ENCODE assay signal across 9 cellular contexts in the genomic region with DNA sequence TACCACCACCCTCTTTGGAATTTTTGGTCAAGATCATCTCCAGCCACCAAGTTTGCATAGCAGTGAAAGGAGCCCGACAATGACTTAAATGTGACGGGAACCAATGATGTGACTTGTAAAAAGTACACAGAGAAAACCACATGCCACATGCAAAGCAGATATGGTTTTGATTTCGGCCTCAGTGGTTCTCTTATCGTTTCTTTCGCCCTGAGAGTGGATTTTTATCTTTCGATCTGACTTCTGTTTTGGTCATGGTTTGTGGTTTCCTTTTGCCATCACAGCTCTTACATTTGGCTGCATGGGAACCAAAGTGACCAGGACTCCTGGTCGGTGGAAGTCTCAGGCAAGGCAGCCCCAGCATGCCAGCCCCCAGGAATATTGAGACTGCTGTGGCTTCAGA. TPM values are rescaled to one million over a fixed set of nuclear protein-coding genes. Genes with fewer than 3 reads are reported as not detected.
DNase-seq lines count a peak whose midpoint lies in the region; ATAC-seq and TF ChIP-seq lines count a peak whose summit lies in the region.
"Had no signal": no experiment of that assay in that cellular context is flagged by ENCODE, and none has a peak within 500 bp of the region (broad histone marks: within the 10 kb centered on the region; RNA-seq: fewer than 3 reads in every experiment).

No MANE protein-coding gene starts in this region.

- H3K4me3 ChIP-seq in mammary epithelial cell (replicated peaks in 1 of 3; ENCODE audit: insufficient read depth in 1 of 3, low read depth in 2 of 3, low read length in 3 of 3) (no peak overlapping the region), transverse colon (no peak overlapping the region)

- dilution Hi-C loops in mammary epithelial cell (cut with HindIII; ENCODE audit: low sequenced_read_pairs) = no loop called here

- TF ChIP-seq EP300 in transverse colon (IDR thresholded peaks at IDR 0.05; ENCODE audit: low read depth) = no peak

- peaks cover 63% of the 10 kb centered on the region for H3K79me2 ChIP-seq in mammary epithelial cell (ENCODE audit: insufficient read depth, low read length)

- 99% methylated on average over 7 of the region's 7 CpGs for WGBS in mammary epithelial cell (ENCODE audit: low coverage, missing lambda C conversion rate)
- WGBS in transverse colon (ENCODE audit: low coverage in 1 of 2), 2 donors = 66 to 91% methylated on average over 7 of the region's 7 CpGs

- CTCF ChIA-PET in mammary epithelial cell (lab: Charles Lee; ENCODE audit: low non-redundant PET) = no interaction called here

- ATAC-seq in HG02840 (IDR thresholded peaks at IDR 0.05; ENCODE audit: low FRiP score, unreplicated experiment) = peak; percentile 91

- intact Hi-C loops in mammary epithelial cell (cut with micrococcal nuclease) (loop anchor here (10.0 kb wide), 1 partner anchor 257 kb away; no protein-coding TSS in a partner anchor), transverse colon (cut with DNase I; ENCODE audit: low total_unique reads) (no loop called here)

- no peak overlapping the region for H2AFZ ChIP-seq in mammary epithelial cell (ENCODE audit: low read depth, low read length)

- BruUV-seq in mammary epithelial cell (replicated peaks; lab: Mats Ljungman, UMichigan) = no TSS peak

- DNase-seq in NK-92 treated with Interleukin-12 subunit alpha and Interleukin-12 subunit beta, amount 100 ng/mL, for 24 hours (lab: John Stamatoyannopoulos, UW) = peak; percentile 2
- DNase-seq in NK-92 (lab: John Stamatoyannopoulos, UW; ENCODE audit: unreplicated experiment) = no peak
- DNase-seq in SK-N-DZ (ENCODE audit: low spot score) = peak; percentile 75
- peak; percentile 13 to 28 for DNase-seq in stimulated activated CD4-positive, alpha-beta T cell treated with anti-CD3 and anti-CD28 coated beads, Interleukin-2, amount 100 ng/mL, for 48 hours
- DNase-seq in mammary epithelial cell = no peak
- no peak for DNase-seq in transverse colon
- DNase-seq in dedifferentiated amniotic fluid mesenchymal stem cell (ENCODE audit: extremely low spot score) = no peak

- no peak overlapping the region for H3K4me2 ChIP-seq in mammary epithelial cell (ENCODE audit: insufficient read depth, low read depth, low read length)

- in situ Hi-C loops in mammary epithelial cell (cut with MboI; ENCODE audit: low sequenced_read_pairs in 2 of 2) = no loop called here
- in situ Hi-C loops in transverse colon (cut with MboI; ENCODE audit: low pct_ligation_motif_present in 1 of 4, low pct_unique_long_range_greater_than_20kb in 1 of 4, low sequenced_read_pairs in 3 of 4) = no loop called here

- H3K9ac ChIP-seq in mammary epithelial cell (ENCODE audit: insufficient read depth, low read length) = no peak overlapping the region

- H3K36me3 ChIP-seq in mammary epithelial cell (ENCODE audit: insufficient read depth, low read length) (peaks cover 2% of the 10 kb centered on the region), transverse colon (peaks cover 0 to 4% (median 0%) of the 10 kb centered on the region in 4 donors)

- H3K27ac ChIP-seq in mammary epithelial cell (ENCODE audit: insufficient read depth, low read depth, low read length) (no peak overlapping the region), transverse colon (no peak overlapping the region)
- H3K27ac ChIP-seq: 22Rv1 had no signal

- no peak for TF ChIP-seq CTCF in mammary epithelial cell (conservative IDR thresholded peaks at IDR 0.05 in 1 of 2, IDR thresholded peaks at IDR 0.05 in 1 of 2; ENCODE audit: extremely low read depth in 1 of 2, insufficient read depth in 1 of 2, low read depth in 1 of 2, low read length in 2 of 2)
- no peak for TF ChIP-seq CTCF in transverse colon (IDR thresholded peaks at IDR 0.05)

- H3K4me1 ChIP-seq in mammary epithelial cell (ENCODE audit: insufficient read depth, low read length) (peaks cover 13% of the 10 kb centered on the region), transverse colon (peaks cover 10 to 40% (median 12%) of the 10 kb centered on the region in 4 donors)

- H3K9me3 ChIP-seq in mammary epithelial cell (replicated peaks; ENCODE audit: insufficient read depth, low read length) = no peaks in the 10 kb centered on the region
- H3K9me3 ChIP-seq in transverse colon = no peaks in the 10 kb centered on the region

- H4K20me1 ChIP-seq in mammary epithelial cell (ENCODE audit: insufficient read depth, low read length) = no peaks in the 10 kb centered on the region

- no peaks in the 10 kb centered on the region for H3K27me3 ChIP-seq in mammary epithelial cell (ENCODE audit: insufficient read depth, low read length)
- peaks cover 3% of the 10 kb centered on the region for H3K27me3 ChIP-seq in transverse colon

- no peak for TF ChIP-seq POLR2A in transverse colon (IDR thresholded peaks at IDR 0.05)

RNA-seq across cellular contexts. Expression of a gene that starts 31.5 kb away (rescaled TPM):
- polyA plus RNA-seq in SK-N-DZ (2014; cell fraction: cytosol; rRNA removed) = 1.2 and 1.3 TPM in 2 replicates
- 1.6 and 5.0 TPM in 2 replicates for polyA plus RNA-seq in SK-N-DZ (2014; cell fraction: nucleus; rRNA removed)
- total RNA-seq in mammary epithelial cell (10 to 100 TPM in 1 of 2 donors, 1 to 10 TPM in 1; 7.7 to 19.4 TPM), transverse colon (100 to 1,000 TPM in 3 of 4 donors, 10 to 100 TPM in 1; 84.6 to 249 (median 137) TPM)
- polyA plus RNA-seq in mammary epithelial cell = 3.4 TPM
- 7.8 TPM for polyA minus RNA-seq in mammary epithelial cell

Comparison
In these comparisons a context has a peak if more than half of its experiments do, and no peak if none do; other contexts are left out.
1. DNase-seq: peak in NK-92 treated with Interleukin-12 subunit alpha and Interleukin-12 subunit beta, amount 100 ng/mL, for 24 hours (single experiment), SK-N-DZ (single experiment) and stimulated activated CD4-positive, alpha-beta T cell treated with anti-CD3 and anti-CD28 coated beads, Interleukin-2, amount 100 ng/mL, for 48 hours (2 of 2); none in NK-92 (single experiment), mammary epithelial cell (single experiment), transverse colon (single experiment) and dedifferentiated amniotic fluid mesenchymal stem cell (single experiment).
2. RNA of a gene that starts 31.5 kb away (total RNA-seq): 84.6 to 249 TPM in transverse colon; 7.7 to 19.4 TPM in mammary epithelial cell; every median in the first group is over 4 times any median in the second.